12 cellular contexts compared by ENCODE assay signal in the genomic region with DNA sequence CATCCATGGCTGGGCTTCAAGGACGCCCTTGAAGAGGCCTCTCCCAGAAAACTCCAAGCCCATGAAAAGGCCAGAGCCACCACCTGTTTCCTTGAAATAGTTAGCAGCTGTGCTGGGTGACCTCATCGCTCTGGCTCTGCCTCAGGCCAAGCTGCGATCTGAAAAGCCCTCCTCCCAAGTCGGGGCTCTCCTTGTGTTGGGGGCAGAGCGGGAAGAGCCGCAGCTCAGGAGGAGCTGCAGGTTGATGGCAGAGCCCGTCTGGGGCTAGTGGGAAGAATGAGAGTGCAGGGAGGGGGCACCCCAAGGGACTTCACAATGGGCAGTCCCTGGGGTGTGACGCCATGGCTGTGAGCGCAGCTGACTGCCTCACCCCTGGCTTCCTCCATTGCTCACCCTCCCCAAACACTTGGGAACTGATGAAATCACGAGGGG. TPM values are rescaled to one million over a fixed set of nuclear protein-coding genes. Genes with fewer than 3 reads are reported as not detected.
DNase-seq lines count a peak whose midpoint lies in the region; ATAC-seq and TF ChIP-seq lines count a peak whose summit lies in the region.
"Had no signal": no experiment of that assay in that cellular context is flagged by ENCODE, and none has a peak within 500 bp of the region (broad histone marks: within the 10 kb centered on the region; RNA-seq: fewer than 3 reads in every experiment).

No MANE protein-coding gene starts in this region.

- peaks cover 6 to 9% of the 10 kb centered on the region in 2 donors for H3K4me1 Mint-ChIP-seq in stimulated activated naive B cell treated with anti-CD40 and anti-IgM and Interleukin-4, amounts not matched to agents 10 μg/mL and 1 μg/mL and 100 μg/mL, for 72 hours

- no peak for TF ChIP-seq EP300 in sigmoid colon (IDR thresholded peaks at IDR 0.05)

- H4K20me1 ChIP-seq in GM23248 (ENCODE audit: insufficient read depth): no peaks in the 10 kb centered on the region

- H3K9ac ChIP-seq in GM23248: no peak overlapping the region

- H3K4me2 ChIP-seq in GM23248 (ENCODE audit: unreplicated experiment): no peak overlapping the region

- peaks cover 0 to 1% of the 10 kb centered on the region in 2 donors for H3K9me3 Mint-ChIP-seq in stimulated activated naive B cell treated with anti-CD40 and anti-IgM and Interleukin-4, amounts not matched to agents 10 μg/mL and 1 μg/mL and 100 μg/mL, for 72 hours

- H3K4me3 ChIP-seq in GM23248: no peak overlapping the region
- H3K4me3 ChIP-seq in sigmoid colon: no peak overlapping the region
- H3K4me3 ChIP-seq: skin epidermis had no signal

- H3K27ac ChIP-seq in GM23248: no peak overlapping the region
- no peak overlapping the region for H3K27ac ChIP-seq in foreskin keratinocyte
- peak overlapping the region in 2 of 4 donors; percentile 14 to 15 for H3K27ac ChIP-seq in sigmoid colon
- H3K27ac ChIP-seq: epithelial cell of prostate had no signal

- H3F3A ChIP-seq in GM23248 (ENCODE audit: insufficient read depth): no peaks in the 10 kb centered on the region

- peaks cover 12 to 24% of the 10 kb centered on the region in 2 donors for H3K27me3 Mint-ChIP-seq in stimulated activated naive B cell treated with anti-CD40 and anti-IgM and Interleukin-4, amounts not matched to agents 10 μg/mL and 1 μg/mL and 100 μg/mL, for 72 hours

- H3K36me3 Mint-ChIP-seq in stimulated activated naive B cell treated with anti-CD40 and anti-IgM and Interleukin-4, amounts not matched to agents 10 μg/mL and 1 μg/mL and 100 μg/mL, for 72 hours: no peaks in the 10 kb centered on the region

- intact Hi-C loops in sigmoid colon (cut with DNase I): no loop called here

- DNase-seq in GM23248 (peak; percentile 36), NCI-H446 (lab: John Stamatoyannopoulos, UW) (peak; percentile 26 to 88), foreskin keratinocyte (no peak), sigmoid colon (peak; percentile 82), cerebellum (ENCODE audit: low spot score) (no peak), activated gamma-delta T cell treated with Interleukin-2 at 50 U/mL for 16 hours (no peak)
- DNase-seq in stimulated activated naive B cell treated with anti-CD40 and anti-IgM and Interleukin-4, amounts not matched to agents 10 μg/mL and 1 μg/mL and 100 μg/mL, for 72 hours: no peak
- no peak for DNase-seq in activated naive CD4-positive, alpha-beta T cell (lab: John Stamatoyannopoulos, UW)
- DNase-seq: Caco-2, left colon had no signal

- no peaks in the 10 kb centered on the region for H3K9me3 ChIP-seq in GM23248 (ENCODE audit: low read depth)
- no peaks in the 10 kb centered on the region for H3K9me3 ChIP-seq in sigmoid colon
- H3K9me3 ChIP-seq: Caco-2 had no signal

- H3K27ac Mint-ChIP-seq in stimulated activated naive B cell treated with anti-CD40 and anti-IgM and Interleukin-4, amounts not matched to agents 10 μg/mL and 1 μg/mL and 100 μg/mL, for 72 hours: no peak overlapping the region

- H3K4me1 ChIP-seq in GM23248 (ENCODE audit: insufficient read depth) (no peaks in the 10 kb centered on the region; the same call in 1 of the 2 replicates), foreskin keratinocyte (no peaks in the 10 kb centered on the region), sigmoid colon (peaks cover 0 to 20% (median 0%) of the 10 kb centered on the region in 4 donors)

- H3K27me3 ChIP-seq in GM23248 (replicated peaks; ENCODE audit: insufficient read depth) (peaks cover 51% of the 10 kb centered on the region), foreskin keratinocyte (no peaks in the 10 kb centered on the region), sigmoid colon (peaks cover 0 to 33% (median 0%) of the 10 kb centered on the region in 3 donors)

- no peaks in the 10 kb centered on the region for H3K79me2 ChIP-seq in GM23248 (ENCODE audit: insufficient read depth)

- TF ChIP-seq CTCF in foreskin keratinocyte (conservative IDR thresholded peaks at IDR 0.05) (no peak), sigmoid colon (IDR thresholded peaks at IDR 0.05) (no peak)

- 4 to 5% methylated on average over 10 of the region's 10 CpGs for WGBS in GM23248 (ENCODE audit: low coverage in 1 of 2, low lambda C conversion rate in 2 of 2, missing lambda C conversion rate in 2 of 2), 2 experiments
- WGBS in sigmoid colon, 2 donors: 78 to 79% methylated on average over 10 of the region's 10 CpGs

- no peak overlapping the region for H2AFZ ChIP-seq in GM23248

- no peak for TF ChIP-seq POLR2A in sigmoid colon (IDR thresholded peaks at IDR 0.05)

- peak; percentile 42 for ATAC-seq in foreskin keratinocyte
- no peak for ATAC-seq in stimulated activated naive B cell treated with anti-CD40 and anti-IgM and Interleukin-4, amounts not matched to agents 10 μg/mL and 1 μg/mL and 100 μg/mL, for 72 hours (replicated peaks)

- H3K4me3 Mint-ChIP-seq in stimulated activated naive B cell treated with anti-CD40 and anti-IgM and Interleukin-4, amounts not matched to agents 10 μg/mL and 1 μg/mL and 100 μg/mL, for 72 hours: no peak overlapping the region

- in situ Hi-C loops in GM23248 (cut with MboI): loop anchor here (5.0 to 25.0 kb wide), 2 partner anchors 178 to 463 kb away; no protein-coding TSS in a partner anchor

- H3K9me2 ChIP-seq in GM23248 (ENCODE audit: insufficient read depth): no peaks in the 10 kb centered on the region

- no peaks in the 10 kb centered on the region for H3K36me3 ChIP-seq in GM23248 (ENCODE audit: low read depth)
- no peaks in the 10 kb centered on the region for H3K36me3 ChIP-seq in sigmoid colon

RNA-seq across cellular contexts. Expression of gene STON2, which starts 50.0 kb away (rescaled TPM):
- total RNA-seq in GM23248 (2014; rRNA removed; shearing (Covaris generic)): not detected in 2 replicates
- polyA plus RNA-seq in GM23248 (2016; fragmentation: Nextera tagmentation; extraction: Ambion mirVana): 0.14 TPM in 1 of 2 replicates, not detected in the other
- 119 and 228 TPM in 2 replicates for total RNA-seq in foreskin keratinocyte
- polyA plus RNA-seq in foreskin keratinocyte: 15.9 and 28.9 TPM in 2 replicates
- total RNA-seq in sigmoid colon: 10 to 100 TPM; 12.2 to 15.6 (median 13.3) TPM
- polyA plus RNA-seq in sigmoid colon: 1 to 10 TPM; 2.9 to 6.2 (median 3.0) TPM
- total RNA-seq in cerebellum: 29.9 TPM

Comparison
In these comparisons a context has a peak if more than half of its experiments do, and no peak if none do; other contexts are left out.
1. DNase-seq: peak in GM23248 (single experiment), NCI-H446 (2 of 2) and sigmoid colon (single experiment); none in foreskin keratinocyte (0 of 2), stimulated activated naive B cell treated with anti-CD40 and anti-IgM and Interleukin-4, amounts not matched to agents 10 μg/mL and 1 μg/mL and 100 μg/mL, for 72 hours (single experiment), cerebellum (single experiment), activated naive CD4-positive, alpha-beta T cell (0 of 4) and activated gamma-delta T cell treated with Interleukin-2 at 50 U/mL for 16 hours (single experiment).
2. RNA of gene STON2, which starts 50.0 kb away (total RNA-seq): 119 to 228 TPM in foreskin keratinocyte, 29.9 TPM in cerebellum (single experiment) and 12.2 to 15.6 TPM in sigmoid colon; not detected in GM23248; every median in the first group is over 10 times any median in the second.